Comparison of ENCODE assay signal across 1 cellular context in genomic region chr16:2663553-2664521, GRCh38.
TF ChIP-seq lines count a peak whose summit lies in the region.

No MANE protein-coding gene starts in this region.

TF ChIP-seq in K562, 482 proteins besides CTCF, POLR2A, EP300 and RAD21 (continued from another document):
- TF ChIP-seq ZNF639 (CRISPR knock-in tag; conservative IDR thresholded peaks at IDR 0.05 in 1 of 2, IDR thresholded peaks at IDR 0.05 in 1 of 2) = 0 out of 4 replicates have a peak, but pooled peaks of 1 of the 2 experiments have one; percentile 21
- TF ChIP-seq, protein P1, sequence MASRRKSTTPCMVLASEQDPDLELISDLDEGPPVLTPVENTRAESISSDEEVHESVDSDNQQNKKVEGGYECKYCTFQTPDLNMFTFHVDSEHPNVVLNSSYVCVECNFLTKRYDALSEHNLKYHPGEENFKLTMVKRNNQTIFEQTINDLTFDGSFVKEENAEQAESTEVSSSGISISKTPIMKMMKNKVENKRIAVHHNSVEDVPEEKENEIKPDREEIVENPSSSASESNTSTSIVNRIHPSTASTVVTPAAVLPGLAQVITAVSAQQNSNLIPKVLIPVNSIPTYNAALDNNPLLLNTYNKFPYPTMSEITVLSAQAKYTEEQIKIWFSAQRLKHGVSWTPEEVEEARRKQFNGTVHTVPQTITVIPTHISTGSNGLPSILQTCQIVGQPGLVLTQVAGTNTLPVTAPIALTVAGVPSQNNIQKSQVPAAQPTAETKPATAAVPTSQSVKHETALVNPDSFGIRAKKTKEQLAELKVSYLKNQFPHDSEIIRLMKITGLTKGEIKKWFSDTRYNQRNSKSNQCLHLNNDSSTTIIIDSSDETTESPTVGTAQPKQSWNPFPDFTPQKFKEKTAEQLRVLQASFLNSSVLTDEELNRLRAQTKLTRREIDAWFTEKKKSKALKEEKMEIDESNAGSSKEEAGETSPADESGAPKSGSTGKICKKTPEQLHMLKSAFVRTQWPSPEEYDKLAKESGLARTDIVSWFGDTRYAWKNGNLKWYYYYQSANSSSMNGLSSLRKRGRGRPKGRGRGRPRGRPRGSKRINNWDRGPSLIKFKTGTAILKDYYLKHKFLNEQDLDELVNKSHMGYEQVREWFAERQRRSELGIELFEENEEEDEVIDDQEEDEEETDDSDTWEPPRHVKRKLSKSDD (conservative IDR thresholded peaks at IDR 0.05; ENCODE audit: low read length) = no peak
- 0 out of 2 replicates have a peak, but pooled peaks have one; percentile 58 for TF ChIP-seq ZNF589 (CRISPR knock-in tag; IDR thresholded peaks at IDR 0.05; ENCODE audit: low read depth)
- no peak for TF ChIP-seq ZBTB7A (IDR thresholded peaks at IDR 0.05; ENCODE audit: borderline replicate concordance, control insufficient read depth, low read depth, low read length)
- TF ChIP-seq L3MBTL2 (IDR thresholded peaks at IDR 0.05) = peak; percentile 67; the same call in 1 of the 2 replicates
- peak; percentile 31; the same call in 1 of the 2 replicates for TF ChIP-seq C11orf30 (IDR thresholded peaks at IDR 0.05; ENCODE audit: low read depth)
- no peak for TF ChIP-seq NFYB (IDR thresholded peaks at IDR 0.05; ENCODE audit: extremely low read depth, insufficient read length)
- TF ChIP-seq ZNF175 (CRISPR knock-in tag; IDR thresholded peaks at IDR 0.05; ENCODE audit: low read depth) = peak; percentile 70; the same call in 1 of the 2 replicates
- no peak for TF ChIP-seq WHSC1 (IDR thresholded peaks at IDR 0.05; ENCODE audit: low read length)
